In the genomic region with DNA sequence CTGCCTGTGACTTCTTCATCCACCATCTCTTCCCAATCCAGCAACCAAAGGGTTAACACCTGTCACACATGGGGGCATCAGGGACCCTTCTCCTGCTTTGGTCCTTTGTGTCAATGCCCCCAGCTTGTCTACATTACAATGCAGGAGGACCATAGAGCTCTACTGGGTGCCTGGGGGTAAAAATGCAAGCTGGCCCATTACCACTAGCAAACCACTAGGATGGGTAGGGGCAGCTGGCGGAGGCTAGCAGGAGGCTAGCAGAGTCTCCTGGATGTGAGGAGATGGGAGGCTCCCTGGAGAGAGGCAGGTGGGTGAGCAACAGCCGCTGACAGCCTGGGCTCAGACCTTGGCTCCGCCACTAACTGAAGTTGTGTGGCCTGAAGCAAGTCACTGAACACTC, we compare ENCODE assay signal across 19 cellular contexts.
DNase-seq lines count a peak whose midpoint lies in the region; FAIRE-seq and TF ChIP-seq lines count a peak whose summit lies in the region.
"Had no signal": no experiment of that assay in that cellular context is flagged by ENCODE, and none has a peak within 500 bp of the region (broad histone marks: within the 10 kb centered on the region; RNA-seq: fewer than 3 reads in every experiment).

No MANE protein-coding gene starts in this region.

- CTCF ChIA-PET in H1 (lab: Charles Lee; ENCODE audit: partially characterized antibody), result interaction anchor here (0.7 to 4.6 kb wide), 7 partner anchors 8 to 956 kb away, joined by 3 to 40 read pairs (median 3); no protein-coding TSS in a partner anchor
- CTCF ChIA-PET in activated CD4-positive, alpha-beta T cell treated with anti-CD3 and anti-CD28 coated beads, Interleukin-2, amount 10 ng/mL, durations not matched to agents 7 days and 5 days (lab: Charles Lee), result no interaction called here

- H2BK5ac ChIP-seq in H1 (ENCODE audit: low read depth, low read length), result no peak overlapping the region

- no peaks in the 10 kb centered on the region for H4K20me1 ChIP-seq in H1 (replicated peaks in 1 of 2; ENCODE audit: control insufficient read depth in 1 of 2, insufficient read depth in 2 of 2, low read length in 2 of 2)

- H2AK5ac ChIP-seq in H1 (ENCODE audit: low read depth, low read length), result no peak overlapping the region

- H3K23me2 ChIP-seq in H1 (ENCODE audit: low read depth, low read length), result no peaks in the 10 kb centered on the region

- TF ChIP-seq EP300 in H1 (IDR thresholded peaks at IDR 0.05; ENCODE audit: borderline replicate concordance in 1 of 2, low read depth in 2 of 2, low read length in 2 of 2), result no peak

- WGBS in H1 (ENCODE audit: extremely low coverage in 1 of 2, insufficient coverage in 1 of 2, insufficient read length in 1 of 2, insufficient replicate concordance in 2 of 2, low coverage in 1 of 2, low lambda C conversion rate in 2 of 2, missing lambda C conversion rate in 1 of 2), 2 experiments, result 61% methylated on average over 3 of the region's 3 CpGs; no CpG with 5 or more reads in 1 of the 2 experiments

- no peak overlapping the region for H3K14ac ChIP-seq in H1 (ENCODE audit: insufficient read length)

- H3K18ac ChIP-seq in H1 (ENCODE audit: extremely low read depth, low read length), result no peak overlapping the region

- H3K27ac ChIP-seq in H1 (ENCODE audit: low read depth, low read length), result no peak overlapping the region

- in situ Hi-C loops in GM13976 (cut with MboI; ENCODE audit: low sequenced_read_pairs, unreplicated experiment), result no loop called here

- H3K27ac Mint-ChIP-seq in neural crest cell (ENCODE audit: unreplicated experiment), result peak overlapping the region; percentile 85
- no peak overlapping the region for H3K27ac Mint-ChIP-seq in activated CD4-positive, alpha-beta T cell treated with anti-CD3 and anti-CD28 coated beads, Interleukin-2, amount 10 ng/mL, durations not matched to agents 7 days and 5 days
- H3K27ac Mint-ChIP-seq: B cell; CD4-positive, alpha-beta T cell had no signal

- H3K27me3 ChIP-seq in H7 (ENCODE audit: control insufficient read depth, insufficient read depth, low read length) (no peaks in the 10 kb centered on the region), H1 (replicated peaks in 1 of 4; ENCODE audit: control insufficient read depth in 3 of 4, extremely low read depth in 1 of 4, insufficient read depth in 3 of 4, low read length in 3 of 4) (no peaks in the 10 kb centered on the region; a peak in 2 of 7 replicates)

- no peak for TF ChIP-seq RAD21 in H1 (IDR thresholded peaks at IDR 0.05 in 1 of 2, conservative IDR thresholded peaks at IDR 0.05 in 1 of 2; ENCODE audit: low read depth in 2 of 2, low read length in 2 of 2)

- no peak overlapping the region for H3K4ac ChIP-seq in H1 (replicated peaks; ENCODE audit: insufficient read length, low read depth, low read length)

- TF ChIP-seq CTCF in H1 (IDR thresholded peaks at IDR 0.05; ENCODE audit: control extremely low read depth in 1 of 3, insufficient read depth in 1 of 3, low read depth in 1 of 3, low read length in 3 of 3) (no peak), neural crest cell (conservative IDR thresholded peaks at IDR 0.05) (no peak), GM13976 (IDR thresholded peaks at IDR 0.05; ENCODE audit: borderline replicate concordance, control extremely low read depth, extremely low read depth, insufficient read depth, missing control alignments) (no peak)

- H3K9me3 Mint-ChIP-seq in neural crest cell, result no peaks in the 10 kb centered on the region
- H3K9me3 Mint-ChIP-seq in activated CD4-positive, alpha-beta T cell treated with anti-CD3 and anti-CD28 coated beads, Interleukin-2, amount 10 ng/mL, durations not matched to agents 7 days and 5 days, result no peaks in the 10 kb centered on the region
- H3K9me3 Mint-ChIP-seq: CD4-positive, alpha-beta T cell had no signal

- H3K36me3 ChIP-seq in H7 (replicated peaks; ENCODE audit: control insufficient read depth, insufficient read depth, low read length), result no peaks in the 10 kb centered on the region
- no peaks in the 10 kb centered on the region; a peak in 1 of 8 replicates for H3K36me3 ChIP-seq in H1 (ENCODE audit: control insufficient read depth in 2 of 4, insufficient read depth in 4 of 4, low read length in 3 of 4)

- TF ChIP-seq POLR2A in H1 (IDR thresholded peaks at IDR 0.05; ENCODE audit: control extremely low read depth in 1 of 2, low read depth in 2 of 2, low read length in 2 of 2), result no peak

- no peak overlapping the region for H2BK20ac ChIP-seq in H1 (ENCODE audit: low read length)

- H4K5ac ChIP-seq in H1 (ENCODE audit: insufficient read length, low read depth, low read length), result no peak overlapping the region

- H3K9me3 ChIP-seq in H1 (ENCODE audit: insufficient read depth in 2 of 2, low read depth in 1 of 2, low read length in 1 of 2), result no peaks in the 10 kb centered on the region

- no peaks in the 10 kb centered on the region for H3K36me3 Mint-ChIP-seq in neural crest cell (ENCODE audit: low read depth)
- H3K36me3 Mint-ChIP-seq in activated CD4-positive, alpha-beta T cell treated with anti-CD3 and anti-CD28 coated beads, Interleukin-2, amount 10 ng/mL, durations not matched to agents 7 days and 5 days (ENCODE audit: low read depth), result no peaks in the 10 kb centered on the region

- H3K4me3 ChIP-seq in H7 (ENCODE audit: insufficient read depth, low read depth, low read length) (no peak overlapping the region), H1 (ENCODE audit: extremely low read depth in 1 of 4, insufficient read depth in 2 of 4, low read depth in 3 of 4, low read length in 4 of 4) (no peak overlapping the region)
- H3K4me3 ChIP-seq: GM12878 had no signal

- no peak overlapping the region; the same call in 1 of the 2 replicates for H2BK12ac ChIP-seq in H1 (ENCODE audit: low read depth, low read length)

- H4K8ac ChIP-seq in H1 (ENCODE audit: extremely low read depth, insufficient read depth, low read length), result no peak overlapping the region; the same call in 1 of the 2 replicates

- H3K4me3 Mint-ChIP-seq in neural crest cell, result no peak overlapping the region
- no peak overlapping the region for H3K4me3 Mint-ChIP-seq in activated CD4-positive, alpha-beta T cell treated with anti-CD3 and anti-CD28 coated beads, Interleukin-2, amount 10 ng/mL, durations not matched to agents 7 days and 5 days
- H3K4me3 Mint-ChIP-seq: B cell; CD4-positive, alpha-beta T cell had no signal

- no peak overlapping the region for H3K56ac ChIP-seq in H1 (replicated peaks; ENCODE audit: insufficient read length, low read depth, low read length)

- no peak overlapping the region for H3K23ac ChIP-seq in H1 (ENCODE audit: insufficient read length)

- H3K27me3 Mint-ChIP-seq in neural crest cell (ENCODE audit: low read depth), result peaks cover 10% of the 10 kb centered on the region
- no peaks in the 10 kb centered on the region for H3K27me3 Mint-ChIP-seq in activated CD4-positive, alpha-beta T cell treated with anti-CD3 and anti-CD28 coated beads, Interleukin-2, amount 10 ng/mL, durations not matched to agents 7 days and 5 days

- H2BK120ac ChIP-seq in H1 (replicated peaks; ENCODE audit: low read depth, low read length), result no peak overlapping the region

- DNase-seq in H7, result peak; percentile 60
- DNase-seq in NCI-H146 treated with DMSO at 0.1 percent for 48 hours (lab: John Stamatoyannopoulos, UW; ENCODE audit: unreplicated experiment), result peak; percentile 37
- no peak for DNase-seq in H1 (ENCODE audit: low read depth in 1 of 2, low spot score in 2 of 2)
- no peak for DNase-seq in neural crest cell (ENCODE audit: low read depth, low spot score)
- DNase-seq in GM13976 (ENCODE audit: low spot score), result no peak
- no peak for DNase-seq in activated CD4-positive, alpha-beta T cell treated with anti-CD3 and anti-CD28 coated beads, Interleukin-2, amount 10 ng/mL, durations not matched to agents 7 days and 5 days
- no peak for DNase-seq in T1000 (lab: John Stamatoyannopoulos, UW)
- DNase-seq in putamen (ENCODE audit: low spot score), result no peak
- DNase-seq: C1 segment of cervical spinal cord; CD4-positive, alpha-beta T cell; DMS153; DND-41; GOT3; IMR-90; KBM-7 had no signal

- H3K4me1 Mint-ChIP-seq in neural crest cell, result no peaks in the 10 kb centered on the region
- no peaks in the 10 kb centered on the region for H3K4me1 Mint-ChIP-seq in activated CD4-positive, alpha-beta T cell treated with anti-CD3 and anti-CD28 coated beads, Interleukin-2, amount 10 ng/mL, durations not matched to agents 7 days and 5 days
- H3K4me1 Mint-ChIP-seq: B cell had no signal

- no peak overlapping the region for H2AFZ ChIP-seq in H1 (ENCODE audit: low read length)

- no peaks in the 10 kb centered on the region for H3K79me2 ChIP-seq in H1 (ENCODE audit: control insufficient read depth in 1 of 2, insufficient read depth in 2 of 2, low read length in 2 of 2)

- H3K4me1 ChIP-seq in H1 (replicated peaks in 1 of 4; ENCODE audit: control insufficient read depth in 3 of 4, insufficient read depth in 4 of 4, low read length in 3 of 4), result peaks cover 4 to 12% (median 9%) of the 10 kb centered on the region in 4 experiments; a peak in 6 of 7 replicates

- no peak overlapping the region for H4K91ac ChIP-seq in H1 (replicated peaks; ENCODE audit: insufficient read length, low read length)

- no peaks in the 10 kb centered on the region for H3K79me1 ChIP-seq in H1 (ENCODE audit: low read depth, low read length)

- no peak overlapping the region for H3K9ac ChIP-seq in H1 (replicated peaks in 1 of 4; ENCODE audit: extremely low read depth in 1 of 4, low read depth in 3 of 4, low read length in 3 of 4)

- H2BK15ac ChIP-seq in H1 (ENCODE audit: low read length), result no peak overlapping the region

- POLR2A ChIA-PET in H1 (lab: Charles Lee; ENCODE audit: partially characterized antibody), result interaction anchor here (1.4 kb wide), 1 partner anchor 51 kb away, joined by 5 read pairs; no protein-coding TSS in a partner anchor
- POLR2A ChIA-PET in activated CD4-positive, alpha-beta T cell treated with anti-CD3 and anti-CD28 coated beads, Interleukin-2, amount 10 ng/mL, durations not matched to agents 7 days and 5 days (lab: Charles Lee), result interaction anchor here (0.6 kb wide), 1 partner anchor 1348 kb away, joined by 3 read pairs; no protein-coding TSS in a partner anchor

- peak; percentile 32 for FAIRE-seq in H1 (lab: Jason Lieb, UNC)
- FAIRE-seq: A204.1, D721Med, GM12878 had no signal

- H3K4me2 ChIP-seq in H1 (ENCODE audit: insufficient read depth in 1 of 2, low read depth in 2 of 2, low read length in 2 of 2), result peak overlapping the region in 1 of 2 experiments; percentile 31; a peak in 2 of 4 replicates

TF ChIP-seq in H1, 55 proteins besides CTCF, POLR2A, EP300 and RAD21 (continues in another document):
- TF ChIP-seq ASH2L (IDR thresholded peaks at IDR 0.05; ENCODE audit: low read length), result no peak
- no peak for TF ChIP-seq TAF7 (optimal IDR thresholded peaks at IDR 0.05; ENCODE audit: borderline replicate concordance, low read depth, low read length)
- no peak for TF ChIP-seq CHD2 (IDR thresholded peaks at IDR 0.05; ENCODE audit: low read length)
- TF ChIP-seq, protein P1, sequence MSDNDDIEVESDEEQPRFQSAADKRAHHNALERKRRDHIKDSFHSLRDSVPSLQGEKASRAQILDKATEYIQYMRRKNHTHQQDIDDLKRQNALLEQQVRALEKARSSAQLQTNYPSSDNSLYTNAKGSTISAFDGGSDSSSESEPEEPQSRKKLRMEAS (IDR thresholded peaks at IDR 0.05), result no peak
- TF ChIP-seq MAFK (IDR thresholded peaks at IDR 0.05; ENCODE audit: low read depth, low read length), result no peak
- no peak for TF ChIP-seq CREB1 (IDR thresholded peaks at IDR 0.05)
- no peak for TF ChIP-seq CEBPB (IDR thresholded peaks at IDR 0.05; ENCODE audit: low read depth, low read length)

Comparison
In these comparisons a context has a peak if more than half of its experiments do, and no peak if none do; other contexts are left out.
1. DNase-seq: peak in H7 (single experiment) and NCI-H146 treated with DMSO at 0.1 percent for 48 hours (single experiment); none in H1 (0 of 2), neural crest cell (single experiment), GM13976 (single experiment), activated CD4-positive, alpha-beta T cell treated with anti-CD3 and anti-CD28 coated beads, Interleukin-2, amount 10 ng/mL, durations not matched to agents 7 days and 5 days (single experiment), T1000 (single experiment) and putamen (single experiment).